Comparison of ENCODE assay signal across 13 cellular contexts in the genomic region with DNA sequence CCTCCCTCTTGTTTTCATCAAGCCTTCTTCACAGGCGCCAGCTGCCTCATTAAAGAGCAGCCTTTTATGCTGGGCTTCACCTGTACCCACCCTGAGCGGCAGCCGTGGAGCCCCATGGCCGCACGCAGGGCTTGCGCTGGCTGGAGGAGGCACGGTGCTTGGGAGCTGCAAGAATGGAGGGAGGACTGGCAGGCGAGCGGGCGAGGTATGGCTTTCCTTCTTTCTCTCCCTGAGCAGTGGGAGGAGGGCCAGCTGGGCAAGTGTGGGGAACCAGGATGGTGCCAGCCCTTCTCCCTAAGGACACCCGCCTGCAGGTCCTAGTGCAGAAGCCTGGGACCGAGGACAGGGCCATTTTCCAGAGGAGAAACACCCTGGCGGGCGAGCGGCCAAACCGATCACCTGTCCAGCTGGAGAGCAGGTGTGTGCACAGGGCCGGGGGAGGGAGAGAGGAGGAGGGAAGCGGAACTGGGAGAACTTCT.
A peak's percentile ranks its signal among the peaks of the same experiment; 100 is the strongest.
DNase-seq lines count a peak whose midpoint lies in the region; ATAC-seq and FAIRE-seq lines count a peak whose summit lies in the region.
"Had no signal": no experiment of that assay in that cellular context is flagged by ENCODE, and none has a peak within 500 bp of the region (broad histone marks: within the 10 kb centered on the region; RNA-seq: fewer than 3 reads in every experiment).

No MANE protein-coding gene starts in this region.

- no peaks in the 10 kb centered on the region for H3K36me3 ChIP-seq in small intestine (ENCODE audit: control insufficient read depth in 2 of 2, insufficient read depth in 2 of 2, low read length in 2 of 2)
- H3K36me3 ChIP-seq: BE2C had no signal

- H3K4me3 ChIP-seq in small intestine (ENCODE audit: low read depth in 1 of 2, low read length in 2 of 2) = no peak overlapping the region

- H3K27me3 ChIP-seq in small intestine (ENCODE audit: control insufficient read depth in 2 of 2, insufficient read depth in 2 of 2, low read length in 2 of 2) = no peaks in the 10 kb centered on the region
- H3K27me3 ChIP-seq: BE2C had no signal

- no peak for FAIRE-seq in small intestine (lab: Jason Lieb, UNC)
- FAIRE-seq: TTC549 had no signal

- no peaks in the 10 kb centered on the region for H3K9me3 ChIP-seq in small intestine (ENCODE audit: control insufficient read depth, low read depth)
- H3K9me3 ChIP-seq: BE2C had no signal

- H3K4me3 Mint-ChIP-seq in activated T-helper 17 cell treated with anti-CD3 and anti-CD28 coated beads, Interleukin-2, amount 50 U/mL, for 72 hours = no peak overlapping the region

- 31 to 83% (median 50%) methylated on average over 17 to 18 of the region's 18 CpGs for WGBS in small intestine, 3 donors

- no peak for ATAC-seq in activated T-helper 17 cell treated with anti-CD3 and anti-CD28 coated beads, Interleukin-2, amount 50 U/mL, for 72 hours (replicated peaks)
- no peak for ATAC-seq in HG03095 (IDR thresholded peaks at IDR 0.05; ENCODE audit: unreplicated experiment)

- H3K9me3 Mint-ChIP-seq in activated T-helper 17 cell treated with anti-CD3 and anti-CD28 coated beads, Interleukin-2, amount 50 U/mL, for 72 hours = no peaks in the 10 kb centered on the region

- DNase-seq in DMS79 treated with DMSO at 0.1 percent for 48 hours (lab: John Stamatoyannopoulos, UW) = peak; percentile 90
- DNase-seq in NCI-H146 treated with DMSO at 0.1 percent for 48 hours (lab: John Stamatoyannopoulos, UW; ENCODE audit: unreplicated experiment) = peak; percentile 85
- DNase-seq in small intestine = peak; percentile 16
- no peak for DNase-seq in A172 (ENCODE audit: low spot score)
- no peak for DNase-seq in HCEC 1CT
- DNase-seq: activated CD4-positive, alpha-beta T cell treated with anti-CD3 and anti-CD28 coated beads, Interleukin-2, amount 50 U/mL, for 48 hours; amniotic stem cell; BE2C; foreskin fibroblast; Kasumi-1 had no signal

- no peaks in the 10 kb centered on the region for H3K4me1 ChIP-seq in small intestine (ENCODE audit: control insufficient read depth in 2 of 2, insufficient read depth in 1 of 2, low read depth in 1 of 2, low read length in 1 of 2)
- H3K4me1 ChIP-seq: BE2C had no signal

- H3K27ac ChIP-seq in small intestine (ENCODE audit: low read depth in 1 of 2, low read length in 1 of 2) = no peak overlapping the region

- H3K36me3 Mint-ChIP-seq in activated T-helper 17 cell treated with anti-CD3 and anti-CD28 coated beads, Interleukin-2, amount 50 U/mL, for 72 hours (ENCODE audit: low read depth) = peaks cover 94% of the 10 kb centered on the region

- H3K27ac Mint-ChIP-seq in activated T-helper 17 cell treated with anti-CD3 and anti-CD28 coated beads, Interleukin-2, amount 50 U/mL, for 72 hours = peak overlapping the region; percentile 28

- no peaks in the 10 kb centered on the region for H3K27me3 Mint-ChIP-seq in activated T-helper 17 cell treated with anti-CD3 and anti-CD28 coated beads, Interleukin-2, amount 50 U/mL, for 72 hours

- H3K4me1 Mint-ChIP-seq in activated T-helper 17 cell treated with anti-CD3 and anti-CD28 coated beads, Interleukin-2, amount 50 U/mL, for 72 hours = peaks cover 13% of the 10 kb centered on the region

Comparison
In these comparisons a context has a peak if more than half of its experiments do, and no peak if none do; other contexts are left out.
1. DNase-seq: peak in DMS79 treated with DMSO at 0.1 percent for 48 hours (single experiment), NCI-H146 treated with DMSO at 0.1 percent for 48 hours (single experiment) and small intestine (single experiment); none in A172 (single experiment) and HCEC 1CT (single experiment).